ENCODE assay signal across 13 cellular contexts in the genomic region with DNA sequence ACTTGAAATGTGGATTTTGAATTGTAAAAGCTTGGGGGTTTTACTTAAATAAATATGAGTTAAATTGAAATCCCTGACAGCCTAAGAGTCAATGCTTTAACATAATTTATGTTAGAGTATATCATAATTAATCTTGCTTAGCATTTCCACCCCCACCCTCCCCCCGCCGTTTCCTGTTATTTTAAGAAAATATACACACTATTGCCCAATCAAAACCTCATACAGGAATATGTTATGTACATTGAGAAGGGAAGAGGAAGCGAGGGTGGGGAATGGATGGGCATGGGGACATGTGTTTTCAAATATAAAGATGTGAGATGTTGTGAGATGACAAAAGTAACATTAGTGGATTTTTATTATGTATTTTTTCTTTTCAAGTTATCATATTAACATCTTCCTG.
"Had no signal": no experiment of that assay in that cellular context is flagged by ENCODE, and none has a peak within 500 bp of the region (broad histone marks: within the 10 kb centered on the region; RNA-seq: fewer than 3 reads in every experiment).

No MANE protein-coding gene starts in this region.

- ATAC-seq: activated CD4-positive, CD25-positive, alpha-beta regulatory T cell treated with anti-CD3 and anti-CD28 coated beads, Interleukin-2, amount 50 U/mL, for 24 hours; left ventricle myocardium superior had no signal

- DNase-seq: activated naive CD4-positive, alpha-beta T cell treated with anti-CD3 and anti-CD28 coated beads, Interleukin-2, amount 50 U/mL, for 16 hours; activated T-cell treated with anti-CD3 and anti-CD28 coated beads, Interleukin-2, amount 50 U/mL, for 1 hour; adrenal gland; caudate nucleus; colonic mucosa; left ventricle myocardium superior; pancreas; stimulated activated CD4-positive, alpha-beta T cell treated with anti-CD3 and anti-CD28 coated beads, Interleukin-15, amount 100 ng/mL, for 24 hours; stimulated activated CD4-positive, alpha-beta T cell treated with anti-CD3 and anti-CD28 coated beads, Interleukin-4, amount 100 ng/mL, for 24 hours; stomach had no signal

- FAIRE-seq: frontal cortex, keratinocyte, pancreas had no signal
